Comparison of ENCODE assay signal across 1 cellular context in genomic region chr15:52186651-52187486, GRCh38.
TF ChIP-seq lines count a peak whose summit lies in the region.

No MANE protein-coding gene starts in this region.

TF ChIP-seq in GM23338, 12 proteins besides CTCF, POLR2A, EP300 and RAD21 (continued from another document):
- TF ChIP-seq ZNF462 (CRISPR knock-in tag; IDR thresholded peaks at IDR 0.05) = no peak
- no peak for TF ChIP-seq CREB1 (CRISPR knock-in tag; IDR thresholded peaks at IDR 0.05; ENCODE audit: low read depth)
- TF ChIP-seq EZH2phosphoT487 (IDR thresholded peaks at IDR 0.05; ENCODE audit: unreplicated experiment) = no peak
- TF ChIP-seq ZNF114 (CRISPR knock-in tag; IDR thresholded peaks at IDR 0.05) = no peak
- no peak for TF ChIP-seq POLR2AphosphoS5 (IDR thresholded peaks at IDR 0.05; ENCODE audit: low read depth)
- TF ChIP-seq EZH2 (IDR thresholded peaks at IDR 0.05; ENCODE audit: low read depth, unreplicated experiment) = no peak
- no peak for TF ChIP-seq REST (IDR thresholded peaks at IDR 0.05; ENCODE audit: unreplicated experiment)
- no peak for TF ChIP-seq ZNF331 (CRISPR knock-in tag; IDR thresholded peaks at IDR 0.05; ENCODE audit: low read depth)
